ENCODE assay signal across 14 cellular contexts in the genomic region with DNA sequence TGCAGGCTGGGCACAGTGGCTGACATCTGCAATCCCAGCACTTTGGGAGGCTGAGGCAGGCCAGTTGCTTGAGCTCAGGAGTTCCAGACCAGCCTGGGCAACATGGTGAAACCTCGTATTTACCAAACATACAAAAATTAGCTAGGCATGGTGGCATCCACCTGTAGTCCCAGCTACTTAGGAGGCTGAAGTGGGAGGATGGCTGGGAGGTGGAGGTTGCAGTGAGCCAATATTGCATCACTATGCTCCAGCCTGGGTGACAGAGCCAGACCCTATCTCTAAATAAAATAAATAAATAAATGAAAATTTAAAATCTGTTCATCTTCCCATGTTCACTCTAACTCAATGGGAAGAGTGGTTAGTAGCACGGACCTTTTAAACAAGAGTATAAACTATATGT.
"Had no signal": no experiment of that assay in that cellular context is flagged by ENCODE, and none has a peak within 500 bp of the region (broad histone marks: within the 10 kb centered on the region; RNA-seq: fewer than 3 reads in every experiment).

No MANE protein-coding gene starts in this region.

- H3K4me1 ChIP-seq: ascending aorta, gastrocnemius medialis had no signal

- H3K4me3 Mint-ChIP-seq: activated CD4-positive, alpha-beta memory T cell treated with anti-CD3 and anti-CD28 coated beads for 36 hours; activated T-helper 1 cell treated with anti-CD3 and anti-CD28 coated beads, Interleukin-12 subunit alpha, Interleukin-12 subunit beta, Interleukin-2, Interleukin-4 antibody, amounts not matched to agents 30 ng/mL and 10 ng/mL and 1 ng/mL, durations not matched to agents 14 hours and 24 hours and 36 hours; neural crest cell; stimulated activated naive CD8-positive, alpha-beta T cell treated with anti-CD3 and anti-CD28 coated beads, Interleukin-15, Interleukin-2, amounts not matched to agents 100 ng/mL and 50 ng/mL, for 24 hours had no signal

- DNase-seq: activated CD4-positive, alpha-beta memory T cell treated with anti-CD3 and anti-CD28 coated beads for 36 hours; activated CD4-positive, CD25-positive, alpha-beta regulatory T cell treated with anti-CD3 and anti-CD28 coated beads, Interleukin-2, amount 50 U/mL, for 72 hours; gastrocnemius medialis; kidney; left ventricle myocardium inferior; mesenchymal stem cell; stimulated activated CD4-positive, alpha-beta T cell treated with anti-CD3 and anti-CD28 coated beads, Interleukin-12 subunit alpha, Interleukin-12 subunit beta, amount 100 ng/mL, for 4 hours had no signal

- H3K4me1 Mint-ChIP-seq: neural crest cell had no signal

- H3K4me3 ChIP-seq: ascending aorta, gastrocnemius medialis, left ventricle myocardium inferior had no signal

- ATAC-seq: gastrocnemius medialis had no signal

- H3K27ac ChIP-seq: ascending aorta, gastrocnemius medialis, left ventricle myocardium inferior had no signal

- FAIRE-seq: bronchial epithelial cell, colon, kidney had no signal

- H3K9me3 ChIP-seq: ascending aorta, gastrocnemius medialis, left ventricle myocardium inferior had no signal

- H3K27ac Mint-ChIP-seq: activated T-helper 1 cell treated with anti-CD3 and anti-CD28 coated beads, Interleukin-12 subunit alpha, Interleukin-12 subunit beta, Interleukin-2, Interleukin-4 antibody, amounts not matched to agents 30 ng/mL and 10 ng/mL and 1 ng/mL, durations not matched to agents 14 hours and 24 hours and 36 hours had no signal

- H3K27me3 ChIP-seq: ascending aorta, gastrocnemius medialis had no signal

- H3K9me3 Mint-ChIP-seq: activated CD4-positive, alpha-beta memory T cell treated with anti-CD3 and anti-CD28 coated beads for 36 hours; activated naive CD4-positive, alpha-beta T cell treated with anti-CD3 and anti-CD28 coated beads, Interleukin-2, amount 50 U/mL, for 72 hours; activated T-helper 1 cell treated with anti-CD3 and anti-CD28 coated beads, Interleukin-12 subunit alpha, Interleukin-12 subunit beta, Interleukin-2, Interleukin-4 antibody, amounts not matched to agents 30 ng/mL and 10 ng/mL and 1 ng/mL, durations not matched to agents 14 hours and 24 hours and 36 hours; neural crest cell; stimulated activated naive CD8-positive, alpha-beta T cell treated with anti-CD3 and anti-CD28 coated beads, Interleukin-15, Interleukin-2, amounts not matched to agents 100 ng/mL and 50 ng/mL, for 24 hours had no signal

- H3K27me3 Mint-ChIP-seq: activated CD4-positive, alpha-beta memory T cell treated with anti-CD3 and anti-CD28 coated beads for 36 hours; stimulated activated naive CD8-positive, alpha-beta T cell treated with anti-CD3 and anti-CD28 coated beads, Interleukin-15, Interleukin-2, amounts not matched to agents 100 ng/mL and 50 ng/mL, for 24 hours had no signal
